2 cellular contexts compared by ENCODE assay signal in genomic region chr2:85329701-85330100, GRCh38.
TF ChIP-seq lines count a peak whose summit lies in the region.

No MANE protein-coding gene starts in this region.

TF ChIP-seq in HEK293, 187 proteins besides CTCF, POLR2A, EP300 and RAD21:
- TF ChIP-seq ZNF121 (tag by site-specific recombination; IDR thresholded peaks at IDR 0.05) = peak; percentile 53; the same call in 1 of the 2 replicates
TF ChIP-seq in HEK293: peak in this region for 1; not testable (repeated sequence) for 186.

TF ChIP-seq in K562, 482 proteins besides CTCF, POLR2A, EP300 and RAD21:
- TF ChIP-seq MEF2A (IDR thresholded peaks at IDR 0.05; ENCODE audit: control insufficient read depth, low read depth, low read length) (peak; percentile 54; the same call in 1 of the 2 replicates), ZNF121 (CRISPR knock-in tag; conservative IDR thresholded peaks at IDR 0.05) (peak; percentile 85), RBM25 (IDR thresholded peaks at IDR 0.05; ENCODE audit: low read depth, low read length, severe bottlenecking) (peak; percentile 67)
